ENCODE assay signal across 2 cellular contexts in the genomic region with DNA sequence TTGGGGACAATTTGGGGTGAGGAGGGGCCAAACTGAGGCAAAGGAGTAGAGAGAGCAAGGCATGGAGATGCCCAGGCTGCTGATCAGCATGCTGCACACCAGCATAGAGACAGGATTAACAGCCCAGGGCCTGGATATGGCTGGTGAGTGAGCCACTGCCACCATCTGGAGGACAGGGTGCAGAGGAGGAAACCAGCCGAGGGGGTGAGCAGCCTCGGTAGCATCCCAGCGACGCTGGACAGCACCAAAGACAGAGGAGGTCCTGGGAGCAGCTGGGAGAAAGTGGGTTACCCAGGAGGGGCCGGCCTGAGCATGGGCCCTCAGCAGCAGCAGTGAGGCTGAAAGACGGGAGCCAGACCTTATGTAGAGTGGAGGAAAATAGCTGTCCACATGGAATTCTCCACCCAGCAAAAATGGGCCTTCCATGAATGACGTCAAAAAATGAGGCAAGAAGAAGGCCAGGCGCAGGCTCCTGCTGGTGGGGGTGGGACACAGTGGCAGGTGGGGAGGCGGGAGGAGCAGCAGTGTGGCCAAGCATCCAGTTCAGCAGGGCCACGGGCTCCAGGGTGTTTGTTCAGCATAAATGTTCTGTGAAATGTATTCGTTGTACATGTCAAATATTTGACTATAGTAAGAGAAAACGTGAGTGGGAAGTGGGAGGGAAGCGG.
TF ChIP-seq lines count a peak whose summit lies in the region.

No MANE protein-coding gene starts in this region.

TF ChIP-seq in GM23338, 12 proteins besides CTCF, POLR2A, EP300 and RAD21:
- TF ChIP-seq REST (IDR thresholded peaks at IDR 0.05; ENCODE audit: unreplicated experiment) (peak; percentile 60), ETS1 (IDR thresholded peaks at IDR 0.05) (no peak)

TF ChIP-seq in SK-N-SH, 30 proteins besides CTCF, POLR2A, EP300 and RAD21 (continued from another document):
- peak; percentile 75; the same call in 1 of the 2 replicates for TF ChIP-seq REST (IDR thresholded peaks at IDR 0.05; ENCODE audit: low read depth, low read length)
- TF ChIP-seq RCOR1 (IDR thresholded peaks at IDR 0.05; ENCODE audit: low read length), result no peak
